17 cellular contexts compared by ENCODE assay signal in the genomic region with DNA sequence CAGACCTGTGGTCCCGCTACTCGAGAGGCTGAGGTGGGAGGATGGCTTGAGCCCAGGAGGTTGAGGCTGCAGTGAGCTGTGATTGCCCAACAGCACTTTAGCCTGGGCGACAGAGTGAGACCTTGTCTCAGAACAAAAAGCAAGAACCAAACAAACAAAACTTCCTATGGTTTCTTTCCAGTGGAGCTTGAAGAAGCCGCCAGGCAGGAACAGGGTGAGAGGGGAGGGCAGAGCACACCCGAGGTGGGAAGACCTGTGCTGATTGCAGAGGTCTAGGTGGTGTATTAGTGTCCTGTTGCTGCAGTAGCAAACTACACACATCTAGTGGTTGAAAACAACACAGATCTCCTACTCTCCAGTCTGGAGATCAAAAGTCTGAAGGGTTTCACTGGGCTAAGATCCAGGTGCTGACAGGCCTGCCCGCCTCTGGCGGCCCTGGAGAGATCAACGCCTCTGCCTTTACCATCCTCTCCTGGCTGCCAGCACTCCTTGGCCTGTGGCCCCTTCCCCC. TPM values are rescaled to one million over a fixed set of nuclear protein-coding genes. Genes with fewer than 3 reads are reported as not detected.
DNase-seq lines count a peak whose midpoint lies in the region; ATAC-seq, FAIRE-seq and TF ChIP-seq lines count a peak whose summit lies in the region.
"Had no signal": no experiment of that assay in that cellular context is flagged by ENCODE, and none has a peak within 500 bp of the region (broad histone marks: within the 10 kb centered on the region; RNA-seq: fewer than 3 reads in every experiment).

No MANE protein-coding gene starts in this region.

- BruUV-seq in mammary epithelial cell (replicated peaks; lab: Mats Ljungman, UMichigan), result no TSS peak

- H3K9ac ChIP-seq in SK-N-MC (ENCODE audit: insufficient read length) (no peak overlapping the region), mammary epithelial cell (ENCODE audit: insufficient read depth, low read length) (no peak overlapping the region)

- H3K36me3 ChIP-seq in SK-N-MC (ENCODE audit: insufficient read depth, low read length), result no peaks in the 10 kb centered on the region
- no peaks in the 10 kb centered on the region for H3K36me3 ChIP-seq in left lung
- no peaks in the 10 kb centered on the region for H3K36me3 ChIP-seq in stomach
- no peaks in the 10 kb centered on the region for H3K36me3 ChIP-seq in mammary epithelial cell (ENCODE audit: insufficient read depth, low read length)
- H3K36me3 ChIP-seq: BE2C had no signal

- intact Hi-C loops in left lung (cut with DNase I) (no loop called here), stomach (cut with DNase I; ENCODE audit: low total_unique reads) (no loop called here), mammary epithelial cell (cut with micrococcal nuclease) (no loop called here)

- H3K4me1 ChIP-seq in left lung (peaks cover 66 to 95% of the 10 kb centered on the region in 2 donors), stomach (peaks cover 85 to 100% (median 92%) of the 10 kb centered on the region in 4 donors), mammary epithelial cell (ENCODE audit: insufficient read depth, low read length) (peaks cover 44% of the 10 kb centered on the region)

- H3K9me3 ChIP-seq in SK-N-MC (ENCODE audit: low read depth, low read length) (no peaks in the 10 kb centered on the region), left lung (no peaks in the 10 kb centered on the region), stomach (no peaks in the 10 kb centered on the region), mammary epithelial cell (replicated peaks; ENCODE audit: insufficient read depth, low read length) (no peaks in the 10 kb centered on the region)
- H3K9me3 ChIP-seq: BE2C had no signal

- no peak for TF ChIP-seq POLR2A in stomach (IDR thresholded peaks at IDR 0.05)

- H3K4me2 ChIP-seq in mammary epithelial cell (ENCODE audit: insufficient read depth, low read depth, low read length), result no peak overlapping the region

- H3K79me2 ChIP-seq in mammary epithelial cell (ENCODE audit: insufficient read depth, low read length), result peaks cover 85% of the 10 kb centered on the region

- H3K27ac ChIP-seq in SK-N-MC (0 out of 2 replicates have a peak overlapping the region, but pooled peaks have one; percentile 76), left lung (peak overlapping the region; percentile 73 to 82), stomach (peak overlapping the region in 4 of 5 donors; percentile 74 to 97 (median 94)), mammary epithelial cell (ENCODE audit: insufficient read depth, low read depth, low read length) (no peak overlapping the region)

- no peaks in the 10 kb centered on the region for H4K20me1 ChIP-seq in mammary epithelial cell (ENCODE audit: insufficient read depth, low read length)

- no peak for TF ChIP-seq CTCF in left lung (IDR thresholded peaks at IDR 0.05)
- no peak for TF ChIP-seq CTCF in stomach (IDR thresholded peaks at IDR 0.05)
- no peak for TF ChIP-seq CTCF in mammary epithelial cell (conservative IDR thresholded peaks at IDR 0.05 in 1 of 2, IDR thresholded peaks at IDR 0.05 in 1 of 2; ENCODE audit: extremely low read depth in 1 of 2, insufficient read depth in 1 of 2, low read depth in 1 of 2, low read length in 2 of 2)

- CTCF ChIA-PET in mammary epithelial cell (lab: Charles Lee; ENCODE audit: low non-redundant PET), result no interaction called here

- no peak for FAIRE-seq in frontal cortex (lab: Jason Lieb, UNC)

- H2AFZ ChIP-seq in mammary epithelial cell (ENCODE audit: low read depth, low read length), result no peak overlapping the region

- TF ChIP-seq EP300 in stomach (IDR thresholded peaks at IDR 0.05), result no peak

- H3K4me3 ChIP-seq in SK-N-MC (no peak overlapping the region), left lung (no peak overlapping the region), stomach (no peak overlapping the region), mammary epithelial cell (replicated peaks in 1 of 3; ENCODE audit: insufficient read depth in 1 of 3, low read depth in 2 of 3, low read length in 3 of 3) (no peak overlapping the region)

- peak; percentile 56 for ATAC-seq in left lung
- no peak for ATAC-seq in HG02623 (IDR thresholded peaks at IDR 0.05; ENCODE audit: unreplicated experiment)

- dilution Hi-C loops in mammary epithelial cell (cut with HindIII; ENCODE audit: low sequenced_read_pairs), result loop anchor here (5.0 kb wide), 1 partner anchor 69 kb away; no protein-coding TSS in a partner anchor

- DNase-seq in DMS79 (lab: John Stamatoyannopoulos, UW) (peak; percentile 46), SK-N-MC (ENCODE audit: low read depth, low spot score) (no peak), left lung (no peak), stomach (no peak), mammary epithelial cell (no peak), T1000 (lab: John Stamatoyannopoulos, UW) (no peak), frontal cortex (ENCODE audit: low spot score in 2 of 2) (no peak)
- DNase-seq: activated naive CD4-positive, alpha-beta T cell treated with anti-CD3 and anti-CD28 coated beads, Interleukin-2, amount 10 ng/mL, durations not matched to agents 7 days and 5 days; BE2C; foreskin fibroblast; NCI-H1092; NCI-H2171 treated with DMSO at 0.1 percent for 48 hours; NK-92 treated with Interleukin-12 subunit alpha and Interleukin-12 subunit beta, amount 100 ng/mL, for 24 hours; nucleus accumbens; SHP77; stimulated activated naive CD4-positive, alpha-beta T cell had no signal

- H3K27me3 ChIP-seq in left lung, result no peaks in the 10 kb centered on the region
- H3K27me3 ChIP-seq in stomach, result no peaks in the 10 kb centered on the region
- H3K27me3 ChIP-seq in mammary epithelial cell (ENCODE audit: insufficient read depth, low read length), result no peaks in the 10 kb centered on the region
- H3K27me3 ChIP-seq: BE2C had no signal

- in situ Hi-C loops in mammary epithelial cell (cut with MboI; ENCODE audit: low sequenced_read_pairs in 2 of 2), result no loop called here

- WGBS in stomach, 5 donors, result 60 to 81% (median 69%) methylated on average over 8 of the region's 8 CpGs
- 73% methylated on average over 8 of the region's 8 CpGs for WGBS in mammary epithelial cell (ENCODE audit: low coverage, missing lambda C conversion rate)

RNA-seq across cellular contexts. Expression of gene ARHGEF17, which starts 10.5 kb away (rescaled TPM):
- total RNA-seq in left lung (10 to 100 TPM; 56.3 to 69.1 TPM), stomach (10 to 100 TPM; 29.9 to 66.5 (median 38.8) TPM), mammary epithelial cell (10 to 100 TPM; 19.5 to 25.4 TPM), frontal cortex (16.3 TPM)
- polyA plus RNA-seq in stomach (10 to 100 TPM in 2 of 3 donors, 1 to 10 TPM in 1; 5.0 to 13.1 (median 10.8) TPM), mammary epithelial cell (12.1 TPM)
- polyA minus RNA-seq in mammary epithelial cell, result 17.2 TPM

RNA-seq across cellular contexts. Expression of gene P2RY6, which starts 46.4 kb away (rescaled TPM):
- 1 to 10 TPM; 2.2 to 4.8 TPM for total RNA-seq in left lung
- total RNA-seq in stomach, result 1 to 10 TPM in 1 of 5 donors, under 1 TPM in 1, not detected in 3; 0.29 to 1.3 TPM
- polyA plus RNA-seq in stomach, result 1 to 10 TPM; 1.2 to 2.9 (median 2.1) TPM
- under 1 TPM; under 0.01 to 0.28 TPM for total RNA-seq in mammary epithelial cell
- polyA plus RNA-seq in mammary epithelial cell, result 0.46 TPM
- not detected for polyA minus RNA-seq in mammary epithelial cell
- total RNA-seq in frontal cortex, result under 0.01 TPM

RNA-seq across cellular contexts. Expression of gene RELT, which starts 57.6 kb away (rescaled TPM):
- total RNA-seq in left lung (10 to 100 TPM; 11.7 to 30.7 TPM), stomach (10 to 100 TPM in 1 of 5 donors, 1 to 10 TPM in 2, not detected in 2; 2.2 to 18.7 (median 2.9) TPM), mammary epithelial cell (10 to 100 TPM in 1 of 2 donors, 1 to 10 TPM in 1; 4.5 to 10.2 TPM), frontal cortex (2.0 TPM)
- polyA plus RNA-seq in stomach (1 to 10 TPM; 1.2 to 1.6 (median 1.2) TPM), mammary epithelial cell (5.1 TPM)
- 8.6 TPM for polyA minus RNA-seq in mammary epithelial cell
